Comparison of ENCODE assay signal across 13 cellular contexts in genomic region chr7:108413782-108414492, GRCh38. TPM values are rescaled to one million over a fixed set of nuclear protein-coding genes. Genes with fewer than 3 reads are reported as not detected.
A peak's percentile ranks its signal among the peaks of the same experiment; 100 is the strongest.
DNase-seq lines count a peak whose midpoint lies in the region; ATAC-seq and TF ChIP-seq lines count a peak whose summit lies in the region.
"Had no signal": no experiment of that assay in that cellular context is flagged by ENCODE, and none has a peak within 500 bp of the region (broad histone marks: within the 10 kb centered on the region; RNA-seq: fewer than 3 reads in every experiment).

No MANE protein-coding gene starts in this region.

- peak overlapping the region in 4 of 5 experiments; percentile 1 to 31 (median 4) for H3K4me3 Mint-ChIP-seq in brain
- H3K4me3 Mint-ChIP-seq: activated T-cell treated with anti-CD3 and anti-CD28 coated beads, Interleukin-2, amount 50 U/mL, for 4 hours had no signal

- peaks cover 59% of the 10 kb centered on the region for H3K4me1 Mint-ChIP-seq in brain

- no peak overlapping the region for H3K9ac ChIP-seq in BLaER1

- no peak overlapping the region for H3K4me3 ChIP-seq in BLaER1
- H3K4me3 ChIP-seq: esophagus muscularis mucosa, upper lobe of left lung had no signal

- H3K27me3 Mint-ChIP-seq in brain: peaks cover 6% of the 10 kb centered on the region

- 0 out of 2 replicates have a peak, but pooled peaks cover 3% of the 10 kb centered on the region for H3K9me3 ChIP-seq in BLaER1
- H3K9me3 ChIP-seq: esophagus muscularis mucosa, upper lobe of left lung had no signal

- peaks cover 0 to 14% (median 7%) of the 10 kb centered on the region in 5 experiments for H3K9me3 Mint-ChIP-seq in brain

- no peak for ATAC-seq in HG02678 (IDR thresholded peaks at IDR 0.05; ENCODE audit: unreplicated experiment)
- ATAC-seq: activated T-cell treated with anti-CD3 and anti-CD28 coated beads, Interleukin-2, amount 50 U/mL, for 4 hours had no signal

- peaks cover 14% of the 10 kb centered on the region for H4K20me1 ChIP-seq in BLaER1

- H3K4me1 ChIP-seq in BLaER1: peaks cover 55% of the 10 kb centered on the region
- H3K4me1 ChIP-seq: esophagus muscularis mucosa had no signal

- H3K27ac ChIP-seq in BLaER1: no peak overlapping the region
- H3K27ac ChIP-seq: esophagus muscularis mucosa had no signal

- H3K4me2 ChIP-seq in BLaER1: peak overlapping the region; percentile 86

- H3K27ac Mint-ChIP-seq in brain: peak overlapping the region; percentile 42 to 98 (median 72)

- H3K36me3 ChIP-seq in BLaER1: no peaks in the 10 kb centered on the region
- H3K36me3 ChIP-seq: esophagus muscularis mucosa, upper lobe of left lung had no signal

- in situ Hi-C loops in KBM-7 (cut with MboI; ENCODE audit: low pct_unique_long_range_greater_than_20kb, low sequenced_read_pairs): no loop called here

- no peak for TF ChIP-seq CTCF in brain (conservative IDR thresholded peaks at IDR 0.05)

- H3K27me3 ChIP-seq in BLaER1: no peaks in the 10 kb centered on the region
- H3K27me3 ChIP-seq: esophagus muscularis mucosa, upper lobe of left lung had no signal

- DNase-seq in KBM-7 (peak; percentile 63), left kidney (ENCODE audit: low read depth, low spot score) (peak; percentile 35), SK-N-DZ (ENCODE audit: low spot score) (no peak), NCI-H2171 treated with DMSO at 0.1 percent for 48 hours (lab: John Stamatoyannopoulos, UW) (no peak), DMS79 treated with DMSO at 0.1 percent for 48 hours (lab: John Stamatoyannopoulos, UW) (no peak)
- DNase-seq: activated T-cell treated with anti-CD3 and anti-CD28 coated beads, Interleukin-2, amount 50 U/mL, for 4 hours; GOT3; stimulated activated CD4-positive, alpha-beta T cell treated with anti-CD3 and anti-CD28 coated beads, Interleukin-2, amount 100 ng/mL, for 48 hours; upper lobe of left lung had no signal

- H3K36me3 Mint-ChIP-seq in brain: peaks cover 12% of the 10 kb centered on the region

RNA-seq across cellular contexts. Expression of gene NRCAM, which starts 42.3 kb away (rescaled TPM):
- 106 TPM for polyA plus RNA-seq in brain (ENCODE audit: insufficient read depth, low read depth, low replicate concordance)
- 30.6 and 31.6 TPM in 2 replicates for polyA plus RNA-seq in SK-N-DZ (2014; cell fraction: cytosol; rRNA removed)
- polyA plus RNA-seq in SK-N-DZ (2014; cell fraction: nucleus; rRNA removed): 29.1 and 34.8 TPM in 2 replicates

Comparison
In these comparisons a context has a peak if more than half of its experiments do, and no peak if none do; other contexts are left out.
1. DNase-seq: peak in KBM-7 (single experiment) and left kidney (single experiment); none in SK-N-DZ (single experiment), NCI-H2171 treated with DMSO at 0.1 percent for 48 hours (single experiment) and DMS79 treated with DMSO at 0.1 percent for 48 hours (single experiment).